8 cellular contexts compared by ENCODE assay signal in the genomic region with DNA sequence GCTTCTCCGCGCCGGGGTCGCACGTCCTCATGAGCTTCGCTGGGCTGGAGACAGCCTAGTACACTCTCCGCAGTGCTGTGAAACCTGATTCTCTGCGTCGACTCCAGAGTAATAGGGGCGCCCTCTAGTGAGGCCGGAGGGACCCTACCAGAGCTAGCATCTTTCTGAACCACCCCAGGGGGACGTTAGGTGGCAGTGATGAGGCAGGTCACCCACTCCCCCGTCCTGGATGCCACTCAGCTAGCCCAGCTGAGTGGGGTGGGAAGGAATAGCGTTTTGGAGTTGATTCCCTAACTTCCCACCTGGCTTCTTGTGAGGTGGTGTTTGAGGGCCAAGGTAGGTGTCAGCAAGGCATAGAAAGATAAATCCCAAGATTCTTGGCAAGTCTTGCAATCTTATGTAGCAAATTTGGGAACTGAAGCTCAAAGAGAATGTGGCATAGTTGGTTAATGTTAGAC. TPM values are rescaled to one million over a fixed set of nuclear protein-coding genes. Genes with fewer than 3 reads are reported as not detected.
DNase-seq lines count a peak whose midpoint lies in the region; ATAC-seq, FAIRE-seq and TF ChIP-seq lines count a peak whose summit lies in the region.

No MANE protein-coding gene starts in this region.

- no peak overlapping the region for H3K27ac Mint-ChIP-seq in activated naive CD8-positive, alpha-beta T cell

- under 1% methylated on average over 14 of the region's 14 CpGs for WGBS in prostate gland

- H3K9me3 ChIP-seq in prostate gland, result no peaks in the 10 kb centered on the region

- H3K4me3 ChIP-seq in GM12865 (ENCODE audit: low read depth, low read length), result no peak overlapping the region
- H3K4me3 ChIP-seq in prostate gland, result no peak overlapping the region

- no peak for TF ChIP-seq POLR2A in prostate gland (IDR thresholded peaks at IDR 0.05)

- H3K9me3 Mint-ChIP-seq in activated naive CD8-positive, alpha-beta T cell (ENCODE audit: low read depth), result no peaks in the 10 kb centered on the region

- peak; percentile 61 for FAIRE-seq in urothelium cell line (lab: Jason Lieb, UNC)

- H3K4me1 ChIP-seq in prostate gland (replicated peaks), result peaks cover under 1% of the 10 kb centered on the region

- peaks cover 24% of the 10 kb centered on the region for H3K27me3 ChIP-seq in prostate gland (replicated peaks; ENCODE audit: insufficient read depth)

- H3K4me1 Mint-ChIP-seq in activated naive CD8-positive, alpha-beta T cell (ENCODE audit: low read depth), result peaks cover 31% of the 10 kb centered on the region

- no peaks in the 10 kb centered on the region for H3K36me3 Mint-ChIP-seq in activated naive CD8-positive, alpha-beta T cell

- ATAC-seq in HG02678 (IDR thresholded peaks at IDR 0.05; ENCODE audit: unreplicated experiment) (peak; percentile 95), SK-N-SH treated with all-trans-retinoic acid at 6 μM for 48 hours (peak; percentile 99)

- H3K4me3 Mint-ChIP-seq in activated naive CD8-positive, alpha-beta T cell, result peak overlapping the region; percentile 83

- H3K36me3 ChIP-seq in prostate gland, result no peaks in the 10 kb centered on the region

- intact Hi-C loops in cardiac septum (cut with DNase I) (no loop called here), prostate gland (cut with DNase I) (no loop called here)

- DNase-seq in GM12865 (ENCODE audit: low read depth) (peak; percentile 86), NCI-H1092 treated with DMSO at 0.1 percent for 48 hours (lab: John Stamatoyannopoulos, UW) (peak; percentile 90), cardiac septum (ENCODE audit: low spot score) (peak; percentile 93), prostate gland (ENCODE audit: low spot score) (peak; percentile 89), urothelium cell line (ENCODE audit: low spot score) (peak; percentile 91)

- peaks cover 38% of the 10 kb centered on the region for H3K27me3 Mint-ChIP-seq in activated naive CD8-positive, alpha-beta T cell

- TF ChIP-seq CTCF in GM12865 (IDR thresholded peaks at IDR 0.05; ENCODE audit: insufficient read depth, low read depth, low read length, missing control alignments), result peak; percentile 100
- TF ChIP-seq CTCF in prostate gland (IDR thresholded peaks at IDR 0.05), result peak; percentile 79 to 98 (median 92)

- no peak overlapping the region for H3K27ac ChIP-seq in prostate gland

TF ChIP-seq in SK-N-SH treated with all-trans-retinoic acid at 6 μM for 48 hours, 23 proteins besides CTCF, POLR2A, EP300 and RAD21:
- TF ChIP-seq BACH2 (CRISPR knock-in tag; IDR thresholded peaks at IDR 0.05; ENCODE audit: borderline replicate concordance) (no peak), RARB (CRISPR knock-in tag; IDR thresholded peaks at IDR 0.05) (no peak), ZNF565 (CRISPR knock-in tag; conservative IDR thresholded peaks at IDR 0.05; ENCODE audit: low read depth) (no peak), ZNF8 (CRISPR knock-in tag; IDR thresholded peaks at IDR 0.05) (no peak), ISL1 (CRISPR knock-in tag; IDR thresholded peaks at IDR 0.05) (no peak), ZNF70 (CRISPR knock-in tag; IDR thresholded peaks at IDR 0.05) (no peak), GLIS3 (CRISPR knock-in tag; IDR thresholded peaks at IDR 0.05) (no peak), POU6F1 (CRISPR knock-in tag; IDR thresholded peaks at IDR 0.05; ENCODE audit: borderline replicate concordance, low read depth) (no peak)
- TF ChIP-seq, protein P1, sequence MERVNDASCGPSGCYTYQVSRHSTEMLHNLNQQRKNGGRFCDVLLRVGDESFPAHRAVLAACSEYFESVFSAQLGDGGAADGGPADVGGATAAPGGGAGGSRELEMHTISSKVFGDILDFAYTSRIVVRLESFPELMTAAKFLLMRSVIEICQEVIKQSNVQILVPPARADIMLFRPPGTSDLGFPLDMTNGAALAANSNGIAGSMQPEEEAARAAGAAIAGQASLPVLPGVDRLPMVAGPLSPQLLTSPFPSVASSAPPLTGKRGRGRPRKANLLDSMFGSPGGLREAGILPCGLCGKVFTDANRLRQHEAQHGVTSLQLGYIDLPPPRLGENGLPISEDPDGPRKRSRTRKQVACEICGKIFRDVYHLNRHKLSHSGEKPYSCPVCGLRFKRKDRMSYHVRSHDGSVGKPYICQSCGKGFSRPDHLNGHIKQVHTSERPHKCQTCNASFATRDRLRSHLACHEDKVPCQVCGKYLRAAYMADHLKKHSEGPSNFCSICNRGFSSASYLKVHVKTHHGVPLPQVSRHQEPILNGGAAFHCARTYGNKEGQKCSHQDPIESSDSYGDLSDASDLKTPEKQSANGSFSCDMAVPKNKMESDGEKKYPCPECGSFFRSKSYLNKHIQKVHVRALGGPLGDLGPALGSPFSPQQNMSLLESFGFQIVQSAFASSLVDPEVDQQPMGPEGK (CRISPR knock-in tag; IDR thresholded peaks at IDR 0.05; ENCODE audit: borderline replicate concordance), result no peak

RNA-seq across cellular contexts. Expression of gene DUOXA2, which starts 4.0 kb away (rescaled TPM):
- total RNA-seq in cardiac septum, result not detected
- total RNA-seq in prostate gland, result not detected

RNA-seq across cellular contexts. Expression of gene DUOX2, which starts 4.2 kb away (rescaled TPM):
- total RNA-seq in cardiac septum (0.19 TPM), prostate gland (1 to 10 TPM; 2.3 to 2.5 TPM)

RNA-seq across cellular contexts. Expression of gene DUOXA1, which starts 11.5 kb away (rescaled TPM):
- total RNA-seq in cardiac septum (0.73 TPM), prostate gland (10 to 100 TPM; 17.6 to 38.8 TPM)

RNA-seq across cellular contexts. Expression of gene DUOX1, which starts 11.6 kb away (rescaled TPM):
- 0.59 TPM for total RNA-seq in cardiac septum
- 10 to 100 TPM; 18.4 to 32.1 TPM for total RNA-seq in prostate gland

Comparison
In these comparisons a context has a peak if more than half of its experiments do, and no peak if none do; other contexts are left out.
1. RNA of gene DUOXA1, which starts 11.5 kb away (total RNA-seq): 17.6 to 38.8 TPM in prostate gland; 0.73 TPM in cardiac septum (single experiment); every median in the first group is over 10 times any median in the second.
2. Peak in every context shown above with its lines, with median percentiles within 50 percentile points of each other: DNase-seq.